In the genomic region with DNA sequence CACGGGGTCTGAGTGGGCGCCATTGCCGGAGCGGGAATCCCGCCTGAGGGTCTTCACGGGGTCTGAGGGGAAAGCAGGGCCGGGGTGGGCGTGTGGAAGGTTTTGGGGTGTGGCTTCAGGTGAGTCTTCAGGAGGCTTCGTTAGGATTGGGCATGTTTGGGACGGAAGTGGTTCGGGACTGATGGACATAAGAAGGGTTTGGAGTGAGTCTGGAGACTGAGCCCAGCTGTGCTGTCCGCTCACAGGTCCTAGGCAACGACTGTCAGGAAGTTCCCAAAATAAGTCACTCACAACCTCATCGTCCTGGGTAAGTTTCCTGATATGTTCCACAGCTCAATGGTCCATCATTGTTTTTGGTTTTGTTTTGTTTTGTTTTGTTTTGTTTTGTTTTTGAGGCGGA, we compare ENCODE assay signal across 17 cellular contexts. TPM values are rescaled to one million over a fixed set of nuclear protein-coding genes. Genes with fewer than 3 reads are reported as not detected.
A peak's percentile ranks its signal among the peaks of the same experiment; 100 is the strongest.
DNase-seq lines count a peak whose midpoint lies in the region; ATAC-seq, FAIRE-seq and TF ChIP-seq lines count a peak whose summit lies in the region.
"Had no signal": no experiment of that assay in that cellular context is flagged by ENCODE, and none has a peak within 500 bp of the region (broad histone marks: within the 10 kb centered on the region; RNA-seq: fewer than 3 reads in every experiment).

No MANE protein-coding gene starts in this region.

- TF ChIP-seq EP300 in A549 (IDR thresholded peaks at IDR 0.05): no peak

- ATAC-seq in A549: peak; percentile 26 to 32; a peak in 2 of 6 replicates
- ATAC-seq in esophagus mucosa: peak; percentile 1
- no peak for ATAC-seq in HG03196 (IDR thresholded peaks at IDR 0.05; ENCODE audit: unreplicated experiment)
- ATAC-seq in HG03280 (IDR thresholded peaks at IDR 0.05; ENCODE audit: unreplicated experiment): no peak

- H3K4me2 ChIP-seq in A549: no peak overlapping the region

- H3K9me3 ChIP-seq in A549: no peaks in the 10 kb centered on the region
- H3K9me3 ChIP-seq: HAP-1, Peyer's patch had no signal

- no peak for TF ChIP-seq POLR2A in A549 (IDR thresholded peaks at IDR 0.05; ENCODE audit: low read length)

- POLR2A ChIA-PET in A549 (lab: Yijun Ruan, JAX): no interaction called here

- CTCF ChIA-PET in A549 (lab: Yijun Ruan, JAX): interaction anchor here (0.7 kb wide), 1 partner anchor 8 kb away, joined by 3 read pairs; no protein-coding TSS in a partner anchor

- H3K4me3 ChIP-seq in A549: no peak overlapping the region
- H3K4me3 ChIP-seq: HAP-1, Peyer's patch had no signal

- WGBS in A549 (ENCODE audit: missing lambda C conversion rate): 56% methylated on average over 15 of the region's 15 CpGs

- H3K27ac ChIP-seq in A549: no peak overlapping the region
- H3K27ac ChIP-seq: HL-60, Peyer's patch had no signal

- no peak for TF ChIP-seq RAD21 in A549 (conservative IDR thresholded peaks at IDR 0.05 in 1 of 2, IDR thresholded peaks at IDR 0.05 in 1 of 2)

- H3K4me1 ChIP-seq in A549: no peaks in the 10 kb centered on the region
- H3K4me1 ChIP-seq: Peyer's patch had no signal

- no peak for DNase-seq in A549 (ENCODE audit: low read depth in 1 of 2, low spot score in 1 of 2)
- peak; percentile 33 for DNase-seq in ELR (ENCODE audit: low read depth)
- DNase-seq in RKO (ENCODE audit: low spot score): peak; percentile 35
- DNase-seq in EL: no peak
- no peak for DNase-seq in HUDEP-2 (lab: John Stamatoyannopoulos, UW; ENCODE audit: unreplicated experiment in 76 of 76)
- DNase-seq: CD4-positive, alpha-beta memory T cell; KG1; NCI-H1930; NCI-H510A treated with DMSO at 0.1 percent for 48 hours; Peyer's patch; SIG-M5 had no signal

- no peak for FAIRE-seq in A549 (lab: Jason Lieb, UNC)
- FAIRE-seq: GM18507 had no signal

- TF ChIP-seq CTCF in A549 (IDR thresholded peaks at IDR 0.05): no peak

TF ChIP-seq in A549, 52 proteins besides CTCF, POLR2A, EP300 and RAD21:
- TF ChIP-seq CHD2 (IDR thresholded peaks at IDR 0.05; ENCODE audit: low read length, partially characterized antibody) (no peak), GATA3 (IDR thresholded peaks at IDR 0.05; ENCODE audit: borderline replicate concordance) (no peak), CBX8 (IDR thresholded peaks at IDR 0.05) (no peak), RARB (CRISPR knock-in tag; IDR thresholded peaks at IDR 0.05) (no peak), TP53 (CRISPR knock-in tag; IDR thresholded peaks at IDR 0.05) (no peak), CEBPB (IDR thresholded peaks at IDR 0.05) (no peak)
- TF ChIP-seq, protein P1, sequence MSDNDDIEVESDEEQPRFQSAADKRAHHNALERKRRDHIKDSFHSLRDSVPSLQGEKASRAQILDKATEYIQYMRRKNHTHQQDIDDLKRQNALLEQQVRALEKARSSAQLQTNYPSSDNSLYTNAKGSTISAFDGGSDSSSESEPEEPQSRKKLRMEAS (IDR thresholded peaks at IDR 0.05): no peak

RNA-seq across cellular contexts. Expression of a gene that starts 10.8 kb away (rescaled TPM):
- 287 and 296 TPM in 2 replicates for polyA plus RNA-seq in A549 (2011; rRNA removed)
- 443 and 463 TPM in 2 replicates for polyA plus RNA-seq in A549 (2012; cell fraction: cytosol; rRNA removed)
- polyA plus RNA-seq in A549 (2012; cell fraction: nucleus; rRNA removed): 406 and 442 TPM in 2 replicates
- polyA plus RNA-seq in A549 (2017; fragmentation: RNase III; extraction: RNeasy Plus Mini Kit Qiagen cat#74134 plus additional on column Dnase treatment): 386 to 392 TPM (median 391 TPM) in 3 replicates
- polyA minus RNA-seq in A549 (2011; rRNA and poly(A)+ RNA removed): 132 and 159 TPM in 2 replicates
- total RNA-seq in esophagus mucosa: 263 TPM

RNA-seq across cellular contexts. Expression of a gene that starts 30.4 kb away (rescaled TPM):
- polyA plus RNA-seq in A549 (2011; rRNA removed) (60.7 and 69.9 TPM in 2 replicates), A549 (2017; fragmentation: RNase III; extraction: RNeasy Plus Mini Kit Qiagen cat#74134 plus additional on column Dnase treatment) (144 to 163 TPM (median 154 TPM) in 3 replicates)
- polyA plus RNA-seq in A549 (2012; cell fraction: cytosol; rRNA removed): 99.7 and 117 TPM in 2 replicates
- polyA plus RNA-seq in A549 (2012; cell fraction: nucleus; rRNA removed): 612 and 775 TPM in 2 replicates
- polyA minus RNA-seq in A549 (2011; rRNA and poly(A)+ RNA removed): 56.6 and 63.8 TPM in 2 replicates
- total RNA-seq in esophagus mucosa: 259 TPM

RNA-seq across cellular contexts. Expression of a gene that starts 40.8 kb away (rescaled TPM):
- 15.1 and 15.2 TPM in 2 replicates for polyA plus RNA-seq in A549 (2011; rRNA removed)
- 14.8 and 17.8 TPM in 2 replicates for polyA plus RNA-seq in A549 (2012; cell fraction: cytosol; rRNA removed)
- 26.2 and 27.0 TPM in 2 replicates for polyA plus RNA-seq in A549 (2012; cell fraction: nucleus; rRNA removed)
- 10.2 to 11.2 TPM (median 10.8 TPM) in 3 replicates for polyA plus RNA-seq in A549 (2017; fragmentation: RNase III; extraction: RNeasy Plus Mini Kit Qiagen cat#74134 plus additional on column Dnase treatment)
- polyA minus RNA-seq in A549 (2011; rRNA and poly(A)+ RNA removed): 4.3 and 6.7 TPM in 2 replicates
- total RNA-seq in esophagus mucosa: 15.7 TPM

RNA-seq across cellular contexts. Expression of a gene that starts 40.9 kb away (rescaled TPM):
- polyA plus RNA-seq in A549 (2011; rRNA removed) (14.5 and 16.8 TPM in 2 replicates), A549 (2017; fragmentation: RNase III; extraction: RNeasy Plus Mini Kit Qiagen cat#74134 plus additional on column Dnase treatment) (41.9 to 43.5 TPM (median 43.1 TPM) in 3 replicates)
- 82.8 and 96.7 TPM in 2 replicates for polyA plus RNA-seq in A549 (2012; cell fraction: cytosol; rRNA removed)
- 296 and 428 TPM in 2 replicates for polyA plus RNA-seq in A549 (2012; cell fraction: nucleus; rRNA removed)
- polyA minus RNA-seq in A549 (2011; rRNA and poly(A)+ RNA removed): 8.6 and 9.5 TPM in 2 replicates
- 38.4 TPM for total RNA-seq in esophagus mucosa

RNA-seq across cellular contexts. Expression of a gene that starts 41.4 kb away (rescaled TPM):
- polyA plus RNA-seq in A549 (2011; rRNA removed) (16.0 and 17.3 TPM in 2 replicates), A549 (2017; fragmentation: RNase III; extraction: RNeasy Plus Mini Kit Qiagen cat#74134 plus additional on column Dnase treatment) (23.5 to 25.8 TPM (median 24.0 TPM) in 3 replicates)
- 37.1 and 40.4 TPM in 2 replicates for polyA plus RNA-seq in A549 (2012; cell fraction: cytosol; rRNA removed)
- 54.3 and 74.9 TPM in 2 replicates for polyA plus RNA-seq in A549 (2012; cell fraction: nucleus; rRNA removed)
- 17.0 and 19.7 TPM in 2 replicates for polyA minus RNA-seq in A549 (2011; rRNA and poly(A)+ RNA removed)
- 23.8 TPM for total RNA-seq in esophagus mucosa

Comparison
In these comparisons a context has a peak if more than half of its experiments do, and no peak if none do; other contexts are left out.
1. ATAC-seq: peak in A549 (2 of 2) and esophagus mucosa (single experiment); none in HG03196 (single experiment) and HG03280 (single experiment).
2. DNase-seq: peak in ELR (single experiment) and RKO (single experiment); none in A549 (0 of 2), EL (single experiment) and HUDEP-2 (0 of 76).